29 cellular contexts compared by ENCODE assay signal in genomic region chr11:120039031-120039430, GRCh38.
"Had no signal": no experiment of that assay in that cellular context is flagged by ENCODE, and none has a peak within 500 bp of the region (broad histone marks: within the 10 kb centered on the region; RNA-seq: fewer than 3 reads in every experiment).

No MANE protein-coding gene starts in this region.

- DNase-seq: activated CD4-positive, alpha-beta memory T cell treated with anti-CD3 and anti-CD28 coated beads for 36 hours; activated CD4-positive, alpha-beta T cell treated with anti-CD3 and anti-CD28 coated beads for 36 hours; activated CD4-positive, alpha-beta T cell treated with anti-CD3 and anti-CD28 coated beads, Interleukin-2, amount 10 ng/mL, durations not matched to agents 24 days and 14 days; activated CD4-positive, CD25-positive, alpha-beta regulatory T cell; activated CD4-positive, CD25-positive, alpha-beta regulatory T cell treated with anti-CD3 and anti-CD28 coated beads, Interleukin-2, amount 50 U/mL, for 72 hours; activated CD8-positive, alpha-beta T cell treated with anti-CD3 and anti-CD28 coated beads, Interleukin-2, amount 10 ng/mL, durations not matched to agents 7 days and 5 days; activated effector memory CD4-positive, alpha-beta T cell treated with Interleukin-2 at 50 U/mL for 16 hours; activated gamma-delta T cell treated with Interleukin-2 at 50 U/mL for 16 hours; activated naive CD4-positive, alpha-beta T cell treated with anti-CD3 and anti-CD28 coated beads, Interleukin-2, amount 50 U/mL, for 16 hours; activated naive CD4-positive, alpha-beta T cell treated with Interleukin-2 at 50 U/mL for 16 hours; activated T-cell treated with anti-CD3 and anti-CD28 coated beads, Interleukin-2, amount 50 U/mL, for 4 hours; amniotic stem cell; anterior cingulate cortex; brain microvascular endothelial cell; central memory CD4-positive, alpha-beta T cell; cerebellar nuclear complex; dorsolateral prefrontal cortex; effector memory CD4-positive, alpha-beta T cell; erythroblast; esophagus squamous epithelium; glutamatergic neuron; heart left ventricle; T-helper 2 cell had no signal

- H3K27me3 ChIP-seq: brain microvascular endothelial cell, dorsolateral prefrontal cortex had no signal

- H3K27ac Mint-ChIP-seq: activated CD4-positive, alpha-beta memory T cell treated with anti-CD3 and anti-CD28 coated beads for 36 hours; activated CD4-positive, alpha-beta T cell treated with anti-CD3 and anti-CD28 coated beads for 36 hours; activated CD4-positive, alpha-beta T cell treated with anti-CD3 and anti-CD28 coated beads, Interleukin-2, amount 10 ng/mL, durations not matched to agents 24 days and 14 days; activated CD8-positive, alpha-beta T cell treated with anti-CD3 and anti-CD28 coated beads, Interleukin-2, amount 10 ng/mL, durations not matched to agents 7 days and 5 days; activated naive CD8-positive, alpha-beta T cell; activated T-helper 17 cell treated with anti-CD3 and anti-CD28 coated beads, Interleukin-2, amount 50 U/mL, for 72 hours; dendritic cell treated with granulocyte-macrophage colony-stimulating factor and Interleukin-4, amounts not matched to agents 40 ng/mL and 50 ng/mL, for 4 days had no signal

- H3K4me1 ChIP-seq: heart left ventricle had no signal

- H3K27ac ChIP-seq: brain microvascular endothelial cell, coronary artery, dorsolateral prefrontal cortex, esophagus squamous epithelium, heart left ventricle had no signal

- H3K36me3 ChIP-seq: brain microvascular endothelial cell, esophagus squamous epithelium, heart left ventricle had no signal

- H3K9me3 Mint-ChIP-seq: activated CD4-positive, alpha-beta memory T cell treated with anti-CD3 and anti-CD28 coated beads for 36 hours; activated CD4-positive, alpha-beta T cell treated with anti-CD3 and anti-CD28 coated beads, Interleukin-2, amount 10 ng/mL, durations not matched to agents 24 days and 14 days; dendritic cell treated with granulocyte-macrophage colony-stimulating factor and Interleukin-4, amounts not matched to agents 40 ng/mL and 50 ng/mL, for 4 days had no signal

- H3K4me1 Mint-ChIP-seq: activated CD4-positive, alpha-beta T cell treated with anti-CD3 and anti-CD28 coated beads for 36 hours; activated CD4-positive, alpha-beta T cell treated with anti-CD3 and anti-CD28 coated beads, Interleukin-2, amount 10 ng/mL, durations not matched to agents 24 days and 14 days; activated T-helper 17 cell treated with anti-CD3 and anti-CD28 coated beads, Interleukin-2, amount 50 U/mL, for 72 hours had no signal

- H3K4me3 ChIP-seq: coronary artery, dorsolateral prefrontal cortex, esophagus squamous epithelium, heart left ventricle had no signal

- H3K4me3 Mint-ChIP-seq: activated CD4-positive, alpha-beta memory T cell treated with anti-CD3 and anti-CD28 coated beads for 36 hours; activated CD4-positive, alpha-beta T cell treated with anti-CD3 and anti-CD28 coated beads for 36 hours; activated CD4-positive, alpha-beta T cell treated with anti-CD3 and anti-CD28 coated beads, Interleukin-2, amount 10 ng/mL, durations not matched to agents 24 days and 14 days; activated CD8-positive, alpha-beta T cell treated with anti-CD3 and anti-CD28 coated beads, Interleukin-2, amount 10 ng/mL, durations not matched to agents 7 days and 5 days; activated naive CD8-positive, alpha-beta T cell; activated T-cell treated with anti-CD3 and anti-CD28 coated beads, Interleukin-2, amount 50 U/mL, for 4 hours; activated T-helper 17 cell treated with anti-CD3 and anti-CD28 coated beads, Interleukin-2, amount 50 U/mL, for 72 hours; dendritic cell treated with granulocyte-macrophage colony-stimulating factor and Interleukin-4, amounts not matched to agents 40 ng/mL and 50 ng/mL, for 4 days had no signal

- ATAC-seq: activated CD4-positive, alpha-beta T cell treated with anti-CD3 and anti-CD28 coated beads for 36 hours; activated CD8-positive, alpha-beta T cell treated with anti-CD3 and anti-CD28 coated beads, Interleukin-2, amount 10 ng/mL, durations not matched to agents 7 days and 5 days; activated T-cell treated with anti-CD3 and anti-CD28 coated beads, Interleukin-2, amount 50 U/mL, for 4 hours; activated T-helper 17 cell treated with anti-CD3 and anti-CD28 coated beads, Interleukin-2, amount 50 U/mL, for 72 hours; heart left ventricle had no signal

- H3K36me3 Mint-ChIP-seq: activated CD4-positive, alpha-beta memory T cell treated with anti-CD3 and anti-CD28 coated beads for 36 hours; activated naive CD8-positive, alpha-beta T cell had no signal

- FAIRE-seq: astrocyte, frontal cortex had no signal
